Comparison of ENCODE assay signal across 25 cellular contexts in the genomic region with DNA sequence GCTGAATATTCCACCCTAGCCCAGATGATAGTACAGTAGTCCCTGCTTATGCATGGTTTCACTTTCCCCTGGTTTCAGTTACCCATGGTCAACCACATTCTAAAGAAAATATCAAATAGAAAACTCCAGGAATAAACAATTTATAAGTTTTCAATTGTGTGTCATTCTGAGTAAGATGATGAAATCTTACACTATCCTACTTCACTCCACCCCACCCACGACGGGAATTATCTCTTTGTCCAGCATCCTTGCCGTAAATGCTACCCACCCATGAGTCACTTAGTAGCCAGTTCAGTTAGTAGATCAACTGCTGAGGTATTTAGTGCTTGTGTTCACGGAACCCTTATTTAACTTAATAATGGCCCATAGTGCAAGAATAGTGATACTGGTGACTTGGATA.
"Had no signal": no experiment of that assay in that cellular context is flagged by ENCODE, and none has a peak within 500 bp of the region (broad histone marks: within the 10 kb centered on the region; RNA-seq: fewer than 3 reads in every experiment).

No MANE protein-coding gene starts in this region.

- H3K27ac Mint-ChIP-seq: activated CD4-positive, alpha-beta T cell treated with anti-CD3 and anti-CD28 coated beads, Interleukin-2, amount 10 ng/mL, durations not matched to agents 7 days and 5 days; activated naive CD4-positive, alpha-beta T cell treated with anti-CD3 and anti-CD28 coated beads, Interleukin-2, amount 10 ng/mL, durations not matched to agents 7 days and 5 days; activated naive CD8-positive, alpha-beta T cell treated with anti-CD3 and anti-CD28 coated beads, Interleukin-2, amount 50 U/mL, for 24 hours; dendritic cell treated with granulocyte-macrophage colony-stimulating factor and Interleukin-4, amounts not matched to agents 40 ng/mL and 50 ng/mL, for 4 days; mesothelial cell of epicardium; nephron had no signal

- H3K9me3 Mint-ChIP-seq: activated CD4-positive, alpha-beta T cell treated with anti-CD3 and anti-CD28 coated beads, Interleukin-2, amount 10 ng/mL, durations not matched to agents 7 days and 5 days; activated naive CD8-positive, alpha-beta T cell treated with anti-CD3 and anti-CD28 coated beads, Interleukin-2, amount 50 U/mL, for 24 hours; activated T-cell treated with anti-CD3 and anti-CD28 coated beads, Interleukin-2, amount 50 U/mL, for 4 hours; dendritic cell treated with granulocyte-macrophage colony-stimulating factor and Interleukin-4, amounts not matched to agents 40 ng/mL and 50 ng/mL, for 4 days had no signal

- H3K27me3 Mint-ChIP-seq: activated CD4-positive, alpha-beta T cell treated with anti-CD3 and anti-CD28 coated beads, Interleukin-2, amount 10 ng/mL, durations not matched to agents 7 days and 5 days; activated naive CD4-positive, alpha-beta T cell treated with anti-CD3 and anti-CD28 coated beads, Interleukin-2, amount 10 ng/mL, durations not matched to agents 7 days and 5 days; activated naive CD8-positive, alpha-beta T cell treated with anti-CD3 and anti-CD28 coated beads, Interleukin-2, amount 50 U/mL, for 24 hours; dendritic cell treated with granulocyte-macrophage colony-stimulating factor and Interleukin-4, amounts not matched to agents 40 ng/mL and 50 ng/mL, for 4 days had no signal

- H3K27me3 ChIP-seq: breast epithelium, esophagus muscularis mucosa, left lung, transverse colon, vagina had no signal

- H3K4me3 ChIP-seq: breast epithelium, esophagus muscularis mucosa, left lung, transverse colon, vagina had no signal

- H3K4me3 Mint-ChIP-seq: activated CD4-positive, alpha-beta T cell treated with anti-CD3 and anti-CD28 coated beads, Interleukin-2, amount 10 ng/mL, durations not matched to agents 7 days and 5 days; activated naive CD4-positive, alpha-beta T cell treated with anti-CD3 and anti-CD28 coated beads, Interleukin-2, amount 10 ng/mL, durations not matched to agents 7 days and 5 days; activated naive CD8-positive, alpha-beta T cell treated with anti-CD3 and anti-CD28 coated beads, Interleukin-2, amount 50 U/mL, for 24 hours; activated T-cell treated with anti-CD3 and anti-CD28 coated beads, Interleukin-2, amount 50 U/mL, for 4 hours; dendritic cell treated with granulocyte-macrophage colony-stimulating factor and Interleukin-4, amounts not matched to agents 40 ng/mL and 50 ng/mL, for 4 days; mesothelial cell of epicardium; nephron had no signal

- ATAC-seq: activated naive CD8-positive, alpha-beta T cell treated with anti-CD3 and anti-CD28 coated beads, Interleukin-2, amount 50 U/mL, for 24 hours; activated T-cell treated with anti-CD3 and anti-CD28 coated beads, Interleukin-2, amount 50 U/mL, for 4 hours; left lung had no signal

- DNase-seq: activated CD4-positive, alpha-beta T cell treated with anti-CD3 and anti-CD28 coated beads, Interleukin-2, amount 10 ng/mL, durations not matched to agents 7 days and 5 days; activated CD8-positive, alpha-beta memory T cell treated with anti-CD3 and anti-CD28 coated beads, Interleukin-2, amount 50 U/mL, for 4 hours; activated effector memory CD4-positive, alpha-beta T cell treated with Interleukin-2 at 50 U/mL for 16 hours; activated naive CD4-positive, alpha-beta T cell treated with anti-CD3 and anti-CD28 coated beads, Interleukin-2, amount 10 ng/mL, durations not matched to agents 7 days and 5 days; activated naive CD8-positive, alpha-beta T cell treated with anti-CD3 and anti-CD28 coated beads, Interleukin-2, amount 50 U/mL, for 24 hours; activated T-cell treated with anti-CD3 and anti-CD28 coated beads, Interleukin-2, amount 50 U/mL, for 4 hours; aorta; effector CD8-positive, alpha-beta T cell; hypothalamus; kidney; left lung; occipital lobe; retina; stimulated activated CD4-positive, alpha-beta T cell treated with anti-CD3 and anti-CD28 coated beads, Interleukin-2, amount 100 ng/mL, for 24 hours; stimulated activated naive CD4-positive, alpha-beta T cell treated with Interleukin-2 at 50 U/mL for 16 hours; substantia nigra; T1000; transverse colon had no signal

- H3K4me1 Mint-ChIP-seq: activated CD4-positive, alpha-beta T cell treated with anti-CD3 and anti-CD28 coated beads, Interleukin-2, amount 10 ng/mL, durations not matched to agents 7 days and 5 days; activated naive CD4-positive, alpha-beta T cell treated with anti-CD3 and anti-CD28 coated beads, Interleukin-2, amount 10 ng/mL, durations not matched to agents 7 days and 5 days; activated naive CD8-positive, alpha-beta T cell treated with anti-CD3 and anti-CD28 coated beads, Interleukin-2, amount 50 U/mL, for 24 hours; mesothelial cell of epicardium had no signal

- H3K36me3 Mint-ChIP-seq: activated naive CD4-positive, alpha-beta T cell treated with anti-CD3 and anti-CD28 coated beads, Interleukin-2, amount 10 ng/mL, durations not matched to agents 7 days and 5 days; mesothelial cell of epicardium had no signal

- FAIRE-seq: frontal cortex had no signal

- H3K27ac ChIP-seq: breast epithelium, esophagus muscularis mucosa, left lung, transverse colon, vagina had no signal

- H3K4me1 ChIP-seq: breast epithelium, esophagus muscularis mucosa, left lung, transverse colon, vagina had no signal

- H3K9me3 ChIP-seq: breast epithelium, esophagus muscularis mucosa, left lung, transverse colon, vagina had no signal

- H3K36me3 ChIP-seq: breast epithelium, esophagus muscularis mucosa, left lung, transverse colon, vagina had no signal
